Comparison of ENCODE assay signal across 11 cellular contexts in genomic region chr15:40909662-40910625, GRCh38. TPM values are rescaled to one million over a fixed set of nuclear protein-coding genes. Genes with fewer than 3 reads are reported as not detected.
A peak's percentile ranks its signal among the peaks of the same experiment; 100 is the strongest.
DNase-seq lines count a peak whose midpoint lies in the region; ATAC-seq and TF ChIP-seq lines count a peak whose summit lies in the region.
"Had no signal": no experiment of that assay in that cellular context is flagged by ENCODE, and none has a peak within 500 bp of the region (broad histone marks: within the 10 kb centered on the region; RNA-seq: fewer than 3 reads in every experiment).

No MANE protein-coding gene starts in this region.

- peaks cover under 1% of the 10 kb centered on the region for H3K36me3 Mint-ChIP-seq in activated T-helper 1 cell treated with anti-CD3 and anti-CD28 coated beads, Interleukin-12 subunit alpha, Interleukin-12 subunit beta, Interleukin-2, Interleukin-4 antibody, amounts not matched to agents 30 ng/mL and 10 ng/mL and 1 ng/mL, durations not matched to agents 14 hours and 24 hours and 36 hours (ENCODE audit: low read depth)

- peaks cover 24 to 38% of the 10 kb centered on the region in 2 donors for H3K4me1 ChIP-seq in adrenal gland (replicated peaks in 1 of 2)
- H3K4me1 ChIP-seq in right lobe of liver = peaks cover 0 to 67% (median 33%) of the 10 kb centered on the region in 4 donors
- H3K4me1 ChIP-seq: parathyroid adenoma had no signal

- TF ChIP-seq CTCF in AG09309 (IDR thresholded peaks at IDR 0.05; ENCODE audit: control insufficient read depth, insufficient read depth, low read depth, low read length, missing control alignments) (no peak), adrenal gland (IDR thresholded peaks at IDR 0.05) (no peak), right lobe of liver (IDR thresholded peaks at IDR 0.05) (no peak)

- H3K9me3 ChIP-seq in adrenal gland (replicated peaks in 1 of 3) (no peaks in the 10 kb centered on the region), right lobe of liver (no peaks in the 10 kb centered on the region)

- DNase-seq in AG09309 (ENCODE audit: low read depth) (peak; percentile 58), GM04503 (ENCODE audit: low read depth) (peak; percentile 58), adrenal gland (peak; percentile 78 to 94 (median 89)), right lobe of liver (peak; percentile 93 to 97 (median 96))
- no peak for DNase-seq in activated T-helper 1 cell treated with anti-CD3 and anti-CD28 coated beads, Interleukin-12 subunit alpha, Interleukin-12 subunit beta, Interleukin-2, Interleukin-4 antibody, amounts not matched to agents 30 ng/mL and 10 ng/mL and 1 ng/mL, durations not matched to agents 14 hours and 24 hours and 36 hours (ENCODE audit: low spot score)
- DNase-seq in activated CD4-positive, alpha-beta T cell treated with anti-CD3 and anti-CD28 coated beads for 48 hours = no peak

- H3K27me3 ChIP-seq in adrenal gland = no peaks in the 10 kb centered on the region
- no peaks in the 10 kb centered on the region for H3K27me3 ChIP-seq in right lobe of liver

- ATAC-seq in right lobe of liver (peak; percentile 53 to 78 (median 65)), GM18517 (IDR thresholded peaks at IDR 0.05; ENCODE audit: unreplicated experiment) (no peak), GM18868 (IDR thresholded peaks at IDR 0.05; ENCODE audit: unreplicated experiment) (no peak)

- no peak overlapping the region for H3K4me3 Mint-ChIP-seq in activated T-helper 1 cell treated with anti-CD3 and anti-CD28 coated beads, Interleukin-12 subunit alpha, Interleukin-12 subunit beta, Interleukin-2, Interleukin-4 antibody, amounts not matched to agents 30 ng/mL and 10 ng/mL and 1 ng/mL, durations not matched to agents 14 hours and 24 hours and 36 hours

- TF ChIP-seq POLR2A in adrenal gland (IDR thresholded peaks at IDR 0.05) (no peak), right lobe of liver (IDR thresholded peaks at IDR 0.05) (no peak)

- peaks cover 5% of the 10 kb centered on the region for H3K4me1 Mint-ChIP-seq in activated T-helper 1 cell treated with anti-CD3 and anti-CD28 coated beads, Interleukin-12 subunit alpha, Interleukin-12 subunit beta, Interleukin-2, Interleukin-4 antibody, amounts not matched to agents 30 ng/mL and 10 ng/mL and 1 ng/mL, durations not matched to agents 14 hours and 24 hours and 36 hours (ENCODE audit: low read depth)

- no peaks in the 10 kb centered on the region for H3K27me3 Mint-ChIP-seq in activated T-helper 1 cell treated with anti-CD3 and anti-CD28 coated beads, Interleukin-12 subunit alpha, Interleukin-12 subunit beta, Interleukin-2, Interleukin-4 antibody, amounts not matched to agents 30 ng/mL and 10 ng/mL and 1 ng/mL, durations not matched to agents 14 hours and 24 hours and 36 hours (ENCODE audit: insufficient read depth)

- 55 to 69% (median 58%) methylated on average over 14 to 17 of the region's 17 CpGs for WGBS in adrenal gland, 4 donors
- WGBS in right lobe of liver (ENCODE audit: insufficient coverage, low coverage, low lambda C conversion rate, missing lambda C conversion rate) = 32% methylated on average over 8 of the region's 17 CpGs

- H3K4me3 ChIP-seq in AG09309 (ENCODE audit: control insufficient read depth, low read depth, low read length) (no peak overlapping the region), adrenal gland (no peak overlapping the region), right lobe of liver (no peak overlapping the region)

- peak overlapping the region in 2 of 5 donors; percentile 54 to 64 for H3K27ac ChIP-seq in adrenal gland
- H3K27ac ChIP-seq in right lobe of liver = peak overlapping the region; percentile 52 to 81 (median 77)
- H3K27ac ChIP-seq: C4-2B, epithelial cell of prostate, parathyroid adenoma had no signal

- H3K27ac Mint-ChIP-seq in activated T-helper 1 cell treated with anti-CD3 and anti-CD28 coated beads, Interleukin-12 subunit alpha, Interleukin-12 subunit beta, Interleukin-2, Interleukin-4 antibody, amounts not matched to agents 30 ng/mL and 10 ng/mL and 1 ng/mL, durations not matched to agents 14 hours and 24 hours and 36 hours = no peak overlapping the region

- no peaks in the 10 kb centered on the region for H3K9me3 Mint-ChIP-seq in activated T-helper 1 cell treated with anti-CD3 and anti-CD28 coated beads, Interleukin-12 subunit alpha, Interleukin-12 subunit beta, Interleukin-2, Interleukin-4 antibody, amounts not matched to agents 30 ng/mL and 10 ng/mL and 1 ng/mL, durations not matched to agents 14 hours and 24 hours and 36 hours

- no peaks in the 10 kb centered on the region for H3K36me3 ChIP-seq in adrenal gland (replicated peaks in 1 of 2)
- no peaks in the 10 kb centered on the region for H3K36me3 ChIP-seq in right lobe of liver

- intact Hi-C loops in adrenal gland (cut with DNase I) (loop anchor here (5.0 kb wide), 2 partner anchors 32 to 112 kb away; no protein-coding TSS in a partner anchor), right lobe of liver (cut with DNase I) (loop anchor here (10.0 kb wide), 3 partner anchors 105 to 275 kb away; no protein-coding TSS in a partner anchor)
- intact Hi-C loops in activated T-helper 1 cell treated with anti-CD3 and anti-CD28 coated beads, Interleukin-12 subunit alpha, Interleukin-12 subunit beta, Interleukin-2, Interleukin-4 antibody, amounts not matched to agents 30 ng/mL and 10 ng/mL and 1 ng/mL, durations not matched to agents 14 hours and 24 hours and 36 hours (cut with micrococcal nuclease) = loop anchor here (5.0 kb wide), 1 partner anchor 32 kb away; no protein-coding TSS in a partner anchor

RNA-seq across cellular contexts. Expression of gene VPS18, which starts 15.7 kb away (rescaled TPM):
- total RNA-seq in adrenal gland = 10 to 100 TPM; 22.4 to 43.4 (median 35.0) TPM
- polyA plus RNA-seq in adrenal gland = 10 to 100 TPM in 1 of 3 donors, 1 to 10 TPM in 2; 8.9 to 16.0 (median 10.0) TPM
- total RNA-seq in right lobe of liver = 10 to 100 TPM in 5 of 6 experiments, 1 to 10 TPM in 1; 8.4 to 24.7 (median 12.9) TPM
- total RNA-seq in activated T-helper 1 cell treated with anti-CD3 and anti-CD28 coated beads, Interleukin-12 subunit alpha, Interleukin-12 subunit beta, Interleukin-2, Interleukin-4 antibody, amounts not matched to agents 30 ng/mL and 10 ng/mL and 1 ng/mL, durations not matched to agents 14 hours and 24 hours and 36 hours = 15.0 and 16.7 TPM in 2 replicates

RNA-seq across cellular contexts. Expression of gene DLL4, which starts 19.2 kb away (rescaled TPM):
- total RNA-seq in adrenal gland (10 to 100 TPM in 2 of 8 donors, 1 to 10 TPM in 6; 1.9 to 15.9 (median 5.6) TPM), right lobe of liver (1 to 10 TPM; 2.9 to 8.7 (median 4.2) TPM)
- 1 to 10 TPM in 2 of 3 donors, under 1 TPM in 1; 0.66 to 3.9 (median 3.6) TPM for polyA plus RNA-seq in adrenal gland
- total RNA-seq in activated T-helper 1 cell treated with anti-CD3 and anti-CD28 coated beads, Interleukin-12 subunit alpha, Interleukin-12 subunit beta, Interleukin-2, Interleukin-4 antibody, amounts not matched to agents 30 ng/mL and 10 ng/mL and 1 ng/mL, durations not matched to agents 14 hours and 24 hours and 36 hours = 0.29 and 0.36 TPM in 2 replicates

RNA-seq across cellular contexts. Expression of gene RHOV, which starts 35.9 kb away (rescaled TPM):
- under 1 TPM in 2 of 8 donors, not detected in 6; 0.11 to 0.34 TPM for total RNA-seq in adrenal gland
- under 1 TPM in 2 of 3 donors, not detected in 1; 0.13 to 0.16 TPM for polyA plus RNA-seq in adrenal gland
- not detected for total RNA-seq in right lobe of liver
- total RNA-seq in activated T-helper 1 cell treated with anti-CD3 and anti-CD28 coated beads, Interleukin-12 subunit alpha, Interleukin-12 subunit beta, Interleukin-2, Interleukin-4 antibody, amounts not matched to agents 30 ng/mL and 10 ng/mL and 1 ng/mL, durations not matched to agents 14 hours and 24 hours and 36 hours = 1.3 and 1.6 TPM in 2 replicates

RNA-seq across cellular contexts. Expression of gene CHAC1, which starts 43.3 kb away (rescaled TPM):
- total RNA-seq in adrenal gland (1 to 10 TPM in 4 of 8 donors, under 1 TPM in 3, not detected in 1; 0.24 to 2.4 (median 1.1) TPM), right lobe of liver (10 to 100 TPM in 2 of 6 experiments, 1 to 10 TPM in 1, under 1 TPM in 3; 0.22 to 11.6 (median 0.97) TPM)
- 1 to 10 TPM in 2 of 3 donors, under 1 TPM in 1; 0.55 to 1.3 (median 1.3) TPM for polyA plus RNA-seq in adrenal gland
- 11.7 and 12.4 TPM in 2 replicates for total RNA-seq in activated T-helper 1 cell treated with anti-CD3 and anti-CD28 coated beads, Interleukin-12 subunit alpha, Interleukin-12 subunit beta, Interleukin-2, Interleukin-4 antibody, amounts not matched to agents 30 ng/mL and 10 ng/mL and 1 ng/mL, durations not matched to agents 14 hours and 24 hours and 36 hours

Comparison
In these comparisons a context has a peak if more than half of its experiments do, and no peak if none do; other contexts are left out.
1. DNase-seq: peak in AG09309 (single experiment), GM04503 (single experiment), adrenal gland (7 of 7) and right lobe of liver (3 of 3); none in activated T-helper 1 cell treated with anti-CD3 and anti-CD28 coated beads, Interleukin-12 subunit alpha, Interleukin-12 subunit beta, Interleukin-2, Interleukin-4 antibody, amounts not matched to agents 30 ng/mL and 10 ng/mL and 1 ng/mL, durations not matched to agents 14 hours and 24 hours and 36 hours (single experiment) and activated CD4-positive, alpha-beta T cell treated with anti-CD3 and anti-CD28 coated beads for 48 hours (single experiment).
2. ATAC-seq: peak in right lobe of liver (4 of 4); none in GM18517 (single experiment) and GM18868 (single experiment).